Comparison of ENCODE assay signal across 15 cellular contexts in genomic region chr14:92987713-92988510, GRCh38.
DNase-seq lines count a peak whose midpoint lies in the region; ATAC-seq and TF ChIP-seq lines count a peak whose summit lies in the region.
"Had no signal": no experiment of that assay in that cellular context is flagged by ENCODE, and none has a peak within 500 bp of the region (broad histone marks: within the 10 kb centered on the region; RNA-seq: fewer than 3 reads in every experiment).

No MANE protein-coding gene starts in this region.

- intact Hi-C loops in tibial artery (cut with DNase I; ENCODE audit: low total_unique reads): no loop called here

- peak overlapping the region; percentile 53 for H3K27ac ChIP-seq in WERI-Rb-1
- peak overlapping the region; percentile 67 to 72 for H3K27ac ChIP-seq in tibial artery
- H3K27ac ChIP-seq: suprapubic skin had no signal

- H3K36me3 ChIP-seq in WERI-Rb-1 (no peaks in the 10 kb centered on the region; the same call in none of the 2 replicates), tibial artery (peaks cover 0 to 23% (median 15%) of the 10 kb centered on the region in 3 donors)

- ATAC-seq in HG03378 (IDR thresholded peaks at IDR 0.05; ENCODE audit: unreplicated experiment): no peak

- no peaks in the 10 kb centered on the region for H3K27me3 ChIP-seq in WERI-Rb-1 (ENCODE audit: insufficient read depth, low read depth, severe bottlenecking)
- no peaks in the 10 kb centered on the region for H3K27me3 ChIP-seq in tibial artery
- H3K27me3 ChIP-seq: suprapubic skin had no signal

- H3K4me1 ChIP-seq in tibial artery: peaks cover 0 to 44% (median 28%) of the 10 kb centered on the region in 4 donors

- no peak overlapping the region for H3K4me3 ChIP-seq in WERI-Rb-1 (ENCODE audit: low read depth, low read length)
- H3K4me3 ChIP-seq in tibial artery: no peak overlapping the region
- H3K4me3 ChIP-seq: suprapubic skin had no signal

- H3K9me3 ChIP-seq in WERI-Rb-1 (ENCODE audit: severe bottlenecking) (no peaks in the 10 kb centered on the region), tibial artery (no peaks in the 10 kb centered on the region)
- H3K9me3 ChIP-seq: suprapubic skin had no signal

- DNase-seq in NCI-H82 (lab: John Stamatoyannopoulos, UW) (peak; percentile 21), NCI-H82 treated with DMSO at 0.1 percent for 48 hours (lab: John Stamatoyannopoulos, UW; ENCODE audit: unreplicated experiment) (no peak), WERI-Rb-1 (no peak), left kidney (ENCODE audit: low read depth, low spot score) (peak; percentile 75), tibial artery (no peak), LoVo (ENCODE audit: low spot score) (no peak)
- DNase-seq in stimulated activated CD4-positive, alpha-beta T cell treated with anti-CD3 and anti-CD28 coated beads, Interleukin-2, amount 100 ng/mL, for 48 hours: no peak
- DNase-seq: 8988T; activated CD4-positive, CD25-positive, alpha-beta regulatory T cell; activated T-cell treated with anti-CD3 and anti-CD28 coated beads, Interleukin-2, amount 50 U/mL, for 48 hours; C1 segment of cervical spinal cord; Kasumi-1; NCI-H1105 had no signal

- TF ChIP-seq CTCF in WERI-Rb-1 (IDR thresholded peaks at IDR 0.05; ENCODE audit: low read depth, low read length) (no peak), tibial artery (IDR thresholded peaks at IDR 0.05) (no peak)

Comparison
In these comparisons a context has a peak if more than half of its experiments do, and no peak if none do; other contexts are left out.
1. DNase-seq: peak in NCI-H82 (single experiment) and left kidney (single experiment); none in NCI-H82 treated with DMSO at 0.1 percent for 48 hours (single experiment), WERI-Rb-1 (single experiment), tibial artery (0 of 2), stimulated activated CD4-positive, alpha-beta T cell treated with anti-CD3 and anti-CD28 coated beads, Interleukin-2, amount 100 ng/mL, for 48 hours (0 of 2) and LoVo (single experiment).